In the genomic region with DNA sequence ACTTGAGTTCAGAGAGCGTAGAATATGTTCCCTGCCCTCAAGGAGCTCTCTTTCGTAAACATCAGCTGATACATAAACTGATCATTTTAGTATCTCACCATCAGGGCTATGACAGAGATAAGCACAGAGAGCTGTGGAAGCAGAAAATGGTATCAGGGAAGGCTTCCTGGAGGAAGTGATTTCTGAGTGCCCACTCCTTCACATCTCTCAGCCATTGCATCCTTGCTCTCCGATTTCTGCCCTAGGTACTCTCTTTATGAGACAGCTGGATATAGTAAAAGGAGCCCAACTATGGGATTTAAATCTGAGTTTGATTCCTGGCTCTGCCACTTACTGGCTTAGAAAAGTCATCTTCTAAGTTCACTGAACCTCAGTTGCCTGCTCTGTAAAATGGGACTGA, we compare ENCODE assay signal across 23 cellular contexts. TPM values are rescaled to one million over a fixed set of nuclear protein-coding genes. Genes with fewer than 3 reads are reported as not detected.
DNase-seq lines count a peak whose midpoint lies in the region; ATAC-seq, FAIRE-seq and TF ChIP-seq lines count a peak whose summit lies in the region.
"Had no signal": no experiment of that assay in that cellular context is flagged by ENCODE, and none has a peak within 500 bp of the region (broad histone marks: within the 10 kb centered on the region; RNA-seq: fewer than 3 reads in every experiment).

No MANE protein-coding gene starts in this region.

- WGBS in A549 (ENCODE audit: missing lambda C conversion rate): 91% methylated on average over 3 of the region's 3 CpGs
- 100% methylated on average over 3 of the region's 3 CpGs for WGBS in K562 (ENCODE audit: insufficient coverage, low coverage, missing lambda C conversion rate)

- H3K27ac ChIP-seq in A549 (no peak overlapping the region), K562 (ENCODE audit: extremely low read depth, low read depth, low read length) (no peak overlapping the region), osteoblast (ENCODE audit: low read depth, low read length) (peak overlapping the region; percentile 5)
- H3K27ac ChIP-seq: BLaER1 treated with 17β-estradiol and CSF1 and Interleukin-3, amounts not matched to agents 10 nM and 100 nM; C4-2B had no signal

- intact Hi-C loops in K562 (cut with micrococcal nuclease): no loop called here

- H3K4me3 ChIP-seq in A549: no peak overlapping the region
- H3K4me3 ChIP-seq in K562: no peak overlapping the region
- no peak overlapping the region for H3K4me3 ChIP-seq in osteoblast (ENCODE audit: insufficient read depth, low read length)
- H3K4me3 ChIP-seq: BLaER1 treated with 17β-estradiol and CSF1 and Interleukin-3, amounts not matched to agents 10 nM and 100 nM had no signal

- H4K20me1 ChIP-seq in K562 (replicated peaks; ENCODE audit: control insufficient read depth, insufficient read depth, low read length): no peaks in the 10 kb centered on the region
- H4K20me1 ChIP-seq in osteoblast (ENCODE audit: insufficient read depth, low read length): peaks cover 37% of the 10 kb centered on the region

- no TSS peak for BruUV-seq in K562 (replicated peaks; lab: Mats Ljungman, UMichigan)

- CTCF ChIA-PET in A549 (lab: Yijun Ruan, JAX) (no interaction called here), K562 (lab: Yijun Ruan, JAX; ENCODE audit: low intra/inter-chr PET ratio) (no interaction called here)

- ATAC-seq in A549 (no peak), K562 (no peak), HG02852 (IDR thresholded peaks at IDR 0.05; ENCODE audit: unreplicated experiment) (no peak)
- ATAC-seq: CD8-positive, alpha-beta T cell had no signal

- H3K36me3 Mint-ChIP-seq in activated naive CD8-positive, alpha-beta T cell treated with anti-CD3 and anti-CD28 coated beads for 36 hours: peaks cover 4% of the 10 kb centered on the region

- no peak overlapping the region for H3K4me3 Mint-ChIP-seq in activated naive CD8-positive, alpha-beta T cell treated with anti-CD3 and anti-CD28 coated beads for 36 hours
- H3K4me3 Mint-ChIP-seq: B cell; CD4-positive, alpha-beta T cell; CD8-positive, alpha-beta T cell had no signal

- H3K4me2 ChIP-seq in A549: no peak overlapping the region
- H3K4me2 ChIP-seq in K562 (ENCODE audit: insufficient read depth, low read length): no peak overlapping the region
- H3K4me2 ChIP-seq in osteoblast (ENCODE audit: insufficient read depth, low read length): no peak overlapping the region
- H3K4me2 ChIP-seq: BLaER1 treated with 17β-estradiol and CSF1 and Interleukin-3, amounts not matched to agents 10 nM and 100 nM had no signal

- H3K9me3 ChIP-seq in A549 (no peaks in the 10 kb centered on the region), K562 (replicated peaks; ENCODE audit: control insufficient read depth, insufficient read depth, low read depth, low read length) (no peaks in the 10 kb centered on the region), osteoblast (ENCODE audit: low read depth, low read length) (no peaks in the 10 kb centered on the region)
- H3K9me3 ChIP-seq: BLaER1 treated with 17β-estradiol and CSF1 and Interleukin-3, amounts not matched to agents 10 nM and 100 nM; Caco-2 had no signal

- POLR2A ChIA-PET in A549 (lab: Yijun Ruan, JAX): no interaction called here
- POLR2A ChIA-PET in K562 (lab: Yijun Ruan, JAX): interaction anchor here (0.7 kb wide), 1 partner anchor 46 kb away, joined by 3 read pairs; no protein-coding TSS in a partner anchor

- H3K9me3 Mint-ChIP-seq in activated naive CD8-positive, alpha-beta T cell treated with anti-CD3 and anti-CD28 coated beads for 36 hours: no peaks in the 10 kb centered on the region
- H3K9me3 Mint-ChIP-seq: CD4-positive, alpha-beta T cell; CD8-positive, alpha-beta T cell had no signal

- peaks cover 13% of the 10 kb centered on the region for H3K79me2 ChIP-seq in K562 (ENCODE audit: control insufficient read depth, insufficient read depth, low read length)
- peaks cover 74% of the 10 kb centered on the region for H3K79me2 ChIP-seq in osteoblast (ENCODE audit: insufficient read depth, low read length)

- no peak overlapping the region for H3K9ac ChIP-seq in K562 (ENCODE audit: insufficient read depth in 1 of 2, low read depth in 2 of 2, low read length in 2 of 2)
- H3K9ac ChIP-seq: BLaER1 treated with 17β-estradiol and CSF1 and Interleukin-3, amounts not matched to agents 10 nM and 100 nM had no signal

- no peak for TF ChIP-seq CTCF in A549 (IDR thresholded peaks at IDR 0.05)
- no peak for TF ChIP-seq CTCF in K562 (IDR thresholded peaks at IDR 0.05 in 2 of 3, conservative IDR thresholded peaks at IDR 0.05 in 1 of 3; ENCODE audit: insufficient read depth in 2 of 3, low read depth in 1 of 3, low read length in 3 of 3)
- TF ChIP-seq CTCF in osteoblast (IDR thresholded peaks at IDR 0.05; ENCODE audit: extremely low read depth, low read depth, low read length): no peak

- H3K4me1 Mint-ChIP-seq in activated naive CD8-positive, alpha-beta T cell treated with anti-CD3 and anti-CD28 coated beads for 36 hours: peaks cover under 1% of the 10 kb centered on the region

- H2AFZ ChIP-seq in K562 (ENCODE audit: low read depth, low read length) (no peak overlapping the region), osteoblast (ENCODE audit: low read length) (no peak overlapping the region)

- FAIRE-seq in A549 (lab: Jason Lieb, UNC): no peak
- FAIRE-seq in GM12891 (lab: Jason Lieb, UNC): peak; percentile 55
- FAIRE-seq in K562 (lab: Jason Lieb, UNC): no peak
- FAIRE-seq: A204.1, D721Med, G401.6, GM12892, GM18507 had no signal

- TF ChIP-seq RAD21 in A549 (conservative IDR thresholded peaks at IDR 0.05 in 1 of 2, IDR thresholded peaks at IDR 0.05 in 1 of 2) (no peak), K562 (CRISPR knock-in tag; conservative IDR thresholded peaks at IDR 0.05 in 1 of 2, IDR thresholded peaks at IDR 0.05 in 1 of 2) (no peak)

- no peak for TF ChIP-seq POLR2A in A549 (IDR thresholded peaks at IDR 0.05; ENCODE audit: low read length)
- no peak for TF ChIP-seq POLR2A in GM12891 (IDR thresholded peaks at IDR 0.05; ENCODE audit: low read depth, low read length)
- no peak for TF ChIP-seq POLR2A in K562 (conservative IDR thresholded peaks at IDR 0.05)

- TF ChIP-seq EP300 in A549 (IDR thresholded peaks at IDR 0.05): no peak
- no peak for TF ChIP-seq EP300 in K562 (IDR thresholded peaks at IDR 0.05; ENCODE audit: low read length)

- H3K36me3 ChIP-seq in K562 (ENCODE audit: control insufficient read depth, insufficient read depth, low read length): peaks cover 88% of the 10 kb centered on the region; the same call in 2 of the 3 replicates
- H3K36me3 ChIP-seq in osteoblast (ENCODE audit: insufficient read depth, low read length): peaks cover 70% of the 10 kb centered on the region

- in situ Hi-C loops in K562 (cut with MboI): no loop called here

- no peak overlapping the region for H3K27ac Mint-ChIP-seq in activated naive CD8-positive, alpha-beta T cell treated with anti-CD3 and anti-CD28 coated beads for 36 hours
- H3K27ac Mint-ChIP-seq: B cell; CD4-positive, alpha-beta T cell; CD8-positive, alpha-beta T cell had no signal

- H3K27me3 ChIP-seq in K562 (ENCODE audit: control insufficient read depth in 2 of 2, insufficient read depth in 2 of 2, low read length in 2 of 2) (no peaks in the 10 kb centered on the region), osteoblast (ENCODE audit: insufficient read depth, low read length) (no peaks in the 10 kb centered on the region)
- H3K27me3 ChIP-seq: BLaER1 treated with 17β-estradiol and CSF1 and Interleukin-3, amounts not matched to agents 10 nM and 100 nM had no signal

- DNase-seq in A549 (ENCODE audit: low read depth in 1 of 2, low spot score in 1 of 2): no peak
- no peak for DNase-seq in GM12891 (ENCODE audit: insufficient read length, low spot score)
- DNase-seq in K562 (ENCODE audit: extremely low read depth in 1 of 4, low spot score in 3 of 4): no peak
- DNase-seq in osteoblast (ENCODE audit: insufficient read length, low spot score, missing footprints): no peak
- no peak for DNase-seq in NCI-H2107 (lab: John Stamatoyannopoulos, UW)
- no peak for DNase-seq in activated naive CD8-positive, alpha-beta T cell treated with anti-CD3 and anti-CD28 coated beads for 36 hours
- DNase-seq: 8988T; AML-193; Caco-2; Calu3; CD4-positive, alpha-beta T cell; CD8-positive, alpha-beta T cell; DMS79 treated with DMSO at 0.1 percent for 48 hours; GF-D8 had no signal

- H3K9me1 ChIP-seq in K562 (ENCODE audit: control insufficient read depth, insufficient read depth, low read length): no peaks in the 10 kb centered on the region

- no peaks in the 10 kb centered on the region for H3K4me1 ChIP-seq in A549
- H3K4me1 ChIP-seq in K562 (replicated peaks in 1 of 2; ENCODE audit: control insufficient read depth in 2 of 2, insufficient read depth in 2 of 2, low read length in 2 of 2): peaks cover 3 to 11% of the 10 kb centered on the region in 2 experiments; a peak in 4 of 5 replicates
- peaks cover 44% of the 10 kb centered on the region for H3K4me1 ChIP-seq in osteoblast (ENCODE audit: insufficient read depth, low read length)
- H3K4me1 ChIP-seq: Caco-2 had no signal

- no peaks in the 10 kb centered on the region for H3K27me3 Mint-ChIP-seq in activated naive CD8-positive, alpha-beta T cell treated with anti-CD3 and anti-CD28 coated beads for 36 hours
- H3K27me3 Mint-ChIP-seq: B cell; CD4-positive, alpha-beta T cell had no signal

RNA-seq across cellular contexts. Expression of a gene that starts 9.1 kb away (rescaled TPM):
- 274 and 316 TPM in 2 replicates for polyA plus RNA-seq in A549 (2011; rRNA removed)
- polyA plus RNA-seq in A549 (2012; cell fraction: cytosol; rRNA removed): 385 and 421 TPM in 2 replicates
- polyA plus RNA-seq in A549 (2012; cell fraction: nucleus; rRNA removed): 290 and 299 TPM in 2 replicates
- 285 to 298 TPM (median 288 TPM) in 3 replicates for polyA plus RNA-seq in A549 (2017; fragmentation: RNase III; extraction: RNeasy Plus Mini Kit Qiagen cat#74134 plus additional on column Dnase treatment)
- 217 and 258 TPM in 2 replicates for polyA minus RNA-seq in A549 (2011; rRNA and poly(A)+ RNA removed)
- polyA plus RNA-seq in GM12891 (2012; ENCODE audit: low read depth, missing spikeins): 183 TPM
- total RNA-seq in K562 (2011; cell fraction: chromatin; rRNA removed; ENCODE audit: low replicate concordance): 357 and 707 TPM in 2 replicates
- total RNA-seq in K562 (2011; cell fraction: nucleolus; rRNA removed): 352 and 411 TPM in 2 replicates
- total RNA-seq in K562 (2011; cell fraction: nucleoplasm; rRNA removed): 363 and 369 TPM in 2 replicates
- total RNA-seq in K562 (2014; rRNA removed): 282 and 320 TPM in 2 replicates
- 277 and 296 TPM in 2 replicates for total RNA-seq in K562 (2014; rRNA removed; fragmentation: Illumina TruSeq; extraction: Trizol)
- total RNA-seq in K562 (2015; rRNA removed; fragmentation: Illumina TruSeq; extraction: Trizol): 247 and 250 TPM in 2 replicates
- 367 and 385 TPM in 2 replicates for total RNA-seq in K562 (2021)
- polyA plus RNA-seq in K562 (2011; rRNA removed): 505 and 704 TPM in 2 replicates
- polyA plus RNA-seq in K562 (2011; cell fraction: cytosol; rRNA removed): 307 and 406 TPM in 2 replicates
- 576 and 635 TPM in 2 replicates for polyA plus RNA-seq in K562 (2011; cell fraction: nucleus; rRNA removed)
- 764 and 803 TPM in 2 replicates for polyA plus RNA-seq in K562 (2012)
- polyA plus RNA-seq in K562 (2014; fragmentation: Illumina TruSeq; extraction: Trizol): 400 and 440 TPM in 2 replicates
- 100 to 1,000 TPM; 118 to 252 TPM for polyA plus RNA-seq in K562 (2014; fragmentation: Nextera tagmentation; extraction: Ambion mirVana)
- 275 and 325 TPM in 2 replicates for polyA plus RNA-seq in K562 (2014; rRNA removed)
- polyA minus RNA-seq in K562 (2011; rRNA and poly(A)+ RNA removed): 381 and 396 TPM in 2 replicates
- polyA minus RNA-seq in K562 (2011; cell fraction: cytosol; rRNA and poly(A)+ RNA removed): 150 and 169 TPM in 2 replicates
- polyA minus RNA-seq in K562 (2011; cell fraction: nucleus; rRNA and poly(A)+ RNA removed): 111 and 158 TPM in 2 replicates
- total RNA-seq in osteoblast: 375 and 427 TPM in 2 replicates
- 100 to 1,000 TPM; 209 to 219 TPM for total RNA-seq in activated naive CD8-positive, alpha-beta T cell treated with anti-CD3 and anti-CD28 coated beads for 36 hours

RNA-seq across cellular contexts. Expression of a gene that starts 10.4 kb away (rescaled TPM):
- polyA plus RNA-seq in A549 (2011; rRNA removed) (14.1 and 17.7 TPM in 2 replicates), A549 (2017; fragmentation: RNase III; extraction: RNeasy Plus Mini Kit Qiagen cat#74134 plus additional on column Dnase treatment) (23.6 to 24.4 TPM (median 23.9 TPM) in 3 replicates), K562 (2011; rRNA removed) (20.1 and 28.7 TPM in 2 replicates), K562 (2014; fragmentation: Illumina TruSeq; extraction: Trizol) (44.3 and 44.8 TPM in 2 replicates), K562 (2014; fragmentation: Nextera tagmentation; extraction: Ambion mirVana) (1 to 10 TPM; 3.1 to 5.4 TPM), K562 (2014; rRNA removed) (42.8 and 46.6 TPM in 2 replicates)
- 17.9 and 23.2 TPM in 2 replicates for polyA plus RNA-seq in A549 (2012; cell fraction: cytosol; rRNA removed)
- 75.3 and 93.6 TPM in 2 replicates for polyA plus RNA-seq in A549 (2012; cell fraction: nucleus; rRNA removed)
- polyA minus RNA-seq in A549 (2011; rRNA and poly(A)+ RNA removed): 22.2 and 29.2 TPM in 2 replicates
- polyA plus RNA-seq in GM12891 (2012; ENCODE audit: low read depth, missing spikeins): 21.4 TPM
- total RNA-seq in K562 (2011; cell fraction: chromatin; rRNA removed; ENCODE audit: low replicate concordance): 88.9 and 157 TPM in 2 replicates
- total RNA-seq in K562 (2011; cell fraction: nucleolus; rRNA removed): 73.2 and 83.2 TPM in 2 replicates
- 65.6 and 69.9 TPM in 2 replicates for total RNA-seq in K562 (2011; cell fraction: nucleoplasm; rRNA removed)
- total RNA-seq in K562 (2014; rRNA removed) (25.7 and 26.5 TPM in 2 replicates), K562 (2014; rRNA removed; fragmentation: Illumina TruSeq; extraction: Trizol) (8.7 and 9.8 TPM in 2 replicates), K562 (2015; rRNA removed; fragmentation: Illumina TruSeq; extraction: Trizol) (16.0 and 17.2 TPM in 2 replicates), K562 (2021) (54.4 and 57.9 TPM in 2 replicates), osteoblast (51.6 and 60.4 TPM in 2 replicates)
- polyA plus RNA-seq in K562 (2011; cell fraction: cytosol; rRNA removed): 24.9 and 26.6 TPM in 2 replicates
- 70.4 and 103 TPM in 2 replicates for polyA plus RNA-seq in K562 (2011; cell fraction: nucleus; rRNA removed)
- 39.3 and 52.8 TPM in 2 replicates for polyA plus RNA-seq in K562 (2012)
- 14.5 and 16.5 TPM in 2 replicates for polyA minus RNA-seq in K562 (2011; rRNA and poly(A)+ RNA removed)
- polyA minus RNA-seq in K562 (2011; cell fraction: cytosol; rRNA and poly(A)+ RNA removed): 29.0 and 36.2 TPM in 2 replicates
- polyA minus RNA-seq in K562 (2011; cell fraction: nucleus; rRNA and poly(A)+ RNA removed): 20.6 and 36.3 TPM in 2 replicates
- total RNA-seq in activated naive CD8-positive, alpha-beta T cell treated with anti-CD3 and anti-CD28 coated beads for 36 hours: 10 to 100 TPM; 22.9 to 25.2 TPM

RNA-seq across cellular contexts. Expression of a gene that starts 20.5 kb away (rescaled TPM):
- polyA plus RNA-seq in A549 (2011; rRNA removed) (34.6 and 35.3 TPM in 2 replicates), A549 (2017; fragmentation: RNase III; extraction: RNeasy Plus Mini Kit Qiagen cat#74134 plus additional on column Dnase treatment) (46.6 to 50.2 TPM (median 47.7 TPM) in 3 replicates), K562 (2011; rRNA removed) (45.1 and 59.3 TPM in 2 replicates), K562 (2014; fragmentation: Illumina TruSeq; extraction: Trizol) (51.0 and 57.1 TPM in 2 replicates), K562 (2014; fragmentation: Nextera tagmentation; extraction: Ambion mirVana) (10 to 100 TPM in 1 of 2 experiments, 1 to 10 TPM in 1; 6.7 to 23.7 TPM), K562 (2014; rRNA removed) (65.0 and 68.5 TPM in 2 replicates)
- polyA plus RNA-seq in A549 (2012; cell fraction: cytosol; rRNA removed): 39.4 and 49.4 TPM in 2 replicates
- polyA plus RNA-seq in A549 (2012; cell fraction: nucleus; rRNA removed): 126 and 128 TPM in 2 replicates
- polyA minus RNA-seq in A549 (2011; rRNA and poly(A)+ RNA removed): 56.8 and 63.7 TPM in 2 replicates
- 29.8 TPM for polyA plus RNA-seq in GM12891 (2012; ENCODE audit: low read depth, missing spikeins)
- total RNA-seq in K562 (2011; cell fraction: chromatin; rRNA removed; ENCODE audit: low replicate concordance): 203 and 374 TPM in 2 replicates
- total RNA-seq in K562 (2011; cell fraction: nucleolus; rRNA removed): 204 and 235 TPM in 2 replicates
- total RNA-seq in K562 (2011; cell fraction: nucleoplasm; rRNA removed): 155 and 178 TPM in 2 replicates
- total RNA-seq in K562 (2014; rRNA removed) (47.1 and 54.2 TPM in 2 replicates), K562 (2014; rRNA removed; fragmentation: Illumina TruSeq; extraction: Trizol) (17.6 and 20.0 TPM in 2 replicates), K562 (2015; rRNA removed; fragmentation: Illumina TruSeq; extraction: Trizol) (33.6 and 37.7 TPM in 2 replicates), K562 (2021) (61.9 and 77.9 TPM in 2 replicates), osteoblast (44.8 and 46.7 TPM in 2 replicates)
- 54.7 and 103 TPM in 2 replicates for polyA plus RNA-seq in K562 (2011; cell fraction: cytosol; rRNA removed)
- 298 and 363 TPM in 2 replicates for polyA plus RNA-seq in K562 (2011; cell fraction: nucleus; rRNA removed)
- polyA plus RNA-seq in K562 (2012): 47.0 and 54.1 TPM in 2 replicates
- 45.4 and 50.7 TPM in 2 replicates for polyA minus RNA-seq in K562 (2011; rRNA and poly(A)+ RNA removed)
- 31.0 and 41.5 TPM in 2 replicates for polyA minus RNA-seq in K562 (2011; cell fraction: cytosol; rRNA and poly(A)+ RNA removed)
- 96.3 and 137 TPM in 2 replicates for polyA minus RNA-seq in K562 (2011; cell fraction: nucleus; rRNA and poly(A)+ RNA removed)
- total RNA-seq in activated naive CD8-positive, alpha-beta T cell treated with anti-CD3 and anti-CD28 coated beads for 36 hours: 10 to 100 TPM; 57.2 to 58.7 TPM

RNA-seq across cellular contexts. Expression of a gene that starts 30.4 kb away (rescaled TPM):
- polyA plus RNA-seq in A549 (2011; rRNA removed) (32.7 and 33.9 TPM in 2 replicates), A549 (2017; fragmentation: RNase III; extraction: RNeasy Plus Mini Kit Qiagen cat#74134 plus additional on column Dnase treatment) (29.8 to 32.5 TPM (median 32.1 TPM) in 3 replicates), K562 (2011; rRNA removed) (76.8 and 87.2 TPM in 2 replicates), K562 (2014; fragmentation: Illumina TruSeq; extraction: Trizol) (70.9 and 75.5 TPM in 2 replicates), K562 (2014; fragmentation: Nextera tagmentation; extraction: Ambion mirVana) (10 to 100 TPM; 19.1 to 31.8 TPM), K562 (2014; rRNA removed) (92.4 and 95.6 TPM in 2 replicates)
- 31.0 and 32.0 TPM in 2 replicates for polyA plus RNA-seq in A549 (2012; cell fraction: cytosol; rRNA removed)
- polyA plus RNA-seq in A549 (2012; cell fraction: nucleus; rRNA removed): 53.8 and 60.2 TPM in 2 replicates
- 29.7 and 30.8 TPM in 2 replicates for polyA minus RNA-seq in A549 (2011; rRNA and poly(A)+ RNA removed)
- polyA plus RNA-seq in GM12891 (2012; ENCODE audit: low read depth, missing spikeins): 33.8 TPM
- total RNA-seq in K562 (2011; cell fraction: chromatin; rRNA removed; ENCODE audit: low replicate concordance): 169 and 262 TPM in 2 replicates
- 136 and 137 TPM in 2 replicates for total RNA-seq in K562 (2011; cell fraction: nucleolus; rRNA removed)
- 121 and 132 TPM in 2 replicates for total RNA-seq in K562 (2011; cell fraction: nucleoplasm; rRNA removed)
- total RNA-seq in K562 (2014; rRNA removed) (66.4 and 91.1 TPM in 2 replicates), K562 (2014; rRNA removed; fragmentation: Illumina TruSeq; extraction: Trizol) (70.4 and 70.8 TPM in 2 replicates), K562 (2015; rRNA removed; fragmentation: Illumina TruSeq; extraction: Trizol) (71.8 and 74.0 TPM in 2 replicates), K562 (2021) (62.9 and 67.5 TPM in 2 replicates), osteoblast (19.4 and 22.1 TPM in 2 replicates)
- polyA plus RNA-seq in K562 (2011; cell fraction: cytosol; rRNA removed): 59.9 and 66.1 TPM in 2 replicates
- 209 and 258 TPM in 2 replicates for polyA plus RNA-seq in K562 (2011; cell fraction: nucleus; rRNA removed)
- polyA plus RNA-seq in K562 (2012): 55.0 and 58.2 TPM in 2 replicates
- 70.4 and 76.8 TPM in 2 replicates for polyA minus RNA-seq in K562 (2011; rRNA and poly(A)+ RNA removed)
- 21.8 and 27.8 TPM in 2 replicates for polyA minus RNA-seq in K562 (2011; cell fraction: cytosol; rRNA and poly(A)+ RNA removed)
- polyA minus RNA-seq in K562 (2011; cell fraction: nucleus; rRNA and poly(A)+ RNA removed): 59.4 and 76.5 TPM in 2 replicates
- total RNA-seq in activated naive CD8-positive, alpha-beta T cell treated with anti-CD3 and anti-CD28 coated beads for 36 hours: 10 to 100 TPM; 73.2 to 74.4 TPM
